10 cellular contexts compared by ENCODE assay signal in genomic region chr2:38509322-38509946, GRCh38.
DNase-seq lines count a peak whose midpoint lies in the region; ATAC-seq and TF ChIP-seq lines count a peak whose summit lies in the region.
"Had no signal": no experiment of that assay in that cellular context is flagged by ENCODE, and none has a peak within 500 bp of the region (broad histone marks: within the 10 kb centered on the region; RNA-seq: fewer than 3 reads in every experiment).

No MANE protein-coding gene starts in this region.

- TF ChIP-seq POLR2A in breast epithelium (IDR thresholded peaks at IDR 0.05), result no peak

- CTCF ChIA-PET in activated CD4-positive, alpha-beta T cell treated with anti-CD3 and anti-CD28 coated beads for 36 hours (lab: Charles Lee), result interaction anchor here (0.8 to 10.1 kb wide), 18 partner anchors 9 to 323 kb away, joined by 3 to 155 read pairs (median 5); no protein-coding TSS in a partner anchor

- no peak overlapping the region for H3K9ac ChIP-seq in muscle layer of colon (ENCODE audit: low read length)

- DNase-seq in AG09309 (ENCODE audit: low read depth) (peak; percentile 34), LoVo (ENCODE audit: low spot score) (peak; percentile 36), breast epithelium (ENCODE audit: low spot score in 2 of 2) (no peak)
- DNase-seq in activated CD4-positive, alpha-beta T cell treated with anti-CD3 and anti-CD28 coated beads for 36 hours, result no peak
- DNase-seq in activated T-cell treated with anti-CD3 and anti-CD28 coated beads, Interleukin-2, amount 50 U/mL, for 1 hour, result no peak
- no peak for DNase-seq in activated naive CD4-positive, alpha-beta T cell treated with Interleukin-2 at 50 U/mL for 16 hours
- DNase-seq: lower lobe of right lung, SHP77 treated with DMSO at 0.1 percent for 48 hours had no signal

- H3K4me3 ChIP-seq in AG09309 (ENCODE audit: control insufficient read depth, low read depth, low read length) (no peak overlapping the region), breast epithelium (no peak overlapping the region), muscle layer of colon (ENCODE audit: low read depth in 1 of 2, low read length in 2 of 2) (no peak overlapping the region)
- H3K4me3 ChIP-seq: lower lobe of right lung had no signal

- H3K4me1 ChIP-seq in breast epithelium (peaks cover 0 to 18% of the 10 kb centered on the region in 2 donors), muscle layer of colon (ENCODE audit: insufficient read depth, low read length) (peaks cover 29% of the 10 kb centered on the region)

- H3K9me3 Mint-ChIP-seq in activated CD4-positive, alpha-beta T cell treated with anti-CD3 and anti-CD28 coated beads for 36 hours (ENCODE audit: low read depth), result peaks cover 5% of the 10 kb centered on the region

- intact Hi-C loops in breast epithelium (cut with DNase I; ENCODE audit: low total_unique reads), result loop anchor here (5.0 kb wide), 1 partner anchor 517 kb away; no protein-coding TSS in a partner anchor
- intact Hi-C loops in activated CD4-positive, alpha-beta T cell treated with anti-CD3 and anti-CD28 coated beads for 36 hours (cut with DNase I, micrococcal nuclease), result loop anchor here (2.0 to 5.0 kb wide), 3 partner anchors 133 to 527 kb away; partner anchors contain the start of gene ATL2 (in 1 of the 2)

- H3K27ac ChIP-seq in breast epithelium (peak overlapping the region; percentile 61 to 78), muscle layer of colon (ENCODE audit: low read depth, low read length) (peak overlapping the region; percentile 64)
- H3K27ac ChIP-seq: lower lobe of right lung had no signal

- POLR2A ChIA-PET in activated CD4-positive, alpha-beta T cell treated with anti-CD3 and anti-CD28 coated beads for 36 hours (lab: Charles Lee), result no interaction called here

- no peaks in the 10 kb centered on the region for H3K9me3 ChIP-seq in breast epithelium
- no peaks in the 10 kb centered on the region for H3K9me3 ChIP-seq in muscle layer of colon (ENCODE audit: low read length)
- H3K9me3 ChIP-seq: lower lobe of right lung had no signal

- TF ChIP-seq CTCF in AG09309 (IDR thresholded peaks at IDR 0.05; ENCODE audit: control insufficient read depth, insufficient read depth, low read depth, low read length, missing control alignments), result no peak
- TF ChIP-seq CTCF in breast epithelium (IDR thresholded peaks at IDR 0.05), result no peak

- no peak overlapping the region for H3K27ac Mint-ChIP-seq in activated CD4-positive, alpha-beta T cell treated with anti-CD3 and anti-CD28 coated beads for 36 hours

- H3K4me1 Mint-ChIP-seq in activated CD4-positive, alpha-beta T cell treated with anti-CD3 and anti-CD28 coated beads for 36 hours, result peaks cover 3% of the 10 kb centered on the region

- H3K4me3 Mint-ChIP-seq in activated CD4-positive, alpha-beta T cell treated with anti-CD3 and anti-CD28 coated beads for 36 hours, result no peak overlapping the region

- ATAC-seq in activated CD4-positive, alpha-beta T cell treated with anti-CD3 and anti-CD28 coated beads for 36 hours, result no peak
- ATAC-seq in GM19035 (IDR thresholded peaks at IDR 0.05; ENCODE audit: unreplicated experiment), result no peak

- H3K27me3 ChIP-seq in breast epithelium (no peaks in the 10 kb centered on the region), muscle layer of colon (ENCODE audit: control insufficient read depth in 1 of 2, insufficient read depth in 2 of 2, low read length in 2 of 2) (no peaks in the 10 kb centered on the region)

- no peaks in the 10 kb centered on the region for H3K36me3 Mint-ChIP-seq in activated CD4-positive, alpha-beta T cell treated with anti-CD3 and anti-CD28 coated beads for 36 hours (ENCODE audit: low read depth)

- H3K36me3 ChIP-seq in breast epithelium, result no peaks in the 10 kb centered on the region
- no peaks in the 10 kb centered on the region for H3K36me3 ChIP-seq in muscle layer of colon (ENCODE audit: insufficient read depth, low read length)
- H3K36me3 ChIP-seq: lower lobe of right lung had no signal

- H3K27me3 Mint-ChIP-seq in activated CD4-positive, alpha-beta T cell treated with anti-CD3 and anti-CD28 coated beads for 36 hours, result peaks cover 5% of the 10 kb centered on the region

Comparison
In these comparisons a context has a peak if more than half of its experiments do, and no peak if none do; other contexts are left out.
1. DNase-seq: peak in AG09309 (single experiment) and LoVo (single experiment); none in breast epithelium (0 of 2), activated CD4-positive, alpha-beta T cell treated with anti-CD3 and anti-CD28 coated beads for 36 hours (single experiment), activated T-cell treated with anti-CD3 and anti-CD28 coated beads, Interleukin-2, amount 50 U/mL, for 1 hour (single experiment) and activated naive CD4-positive, alpha-beta T cell treated with Interleukin-2 at 50 U/mL for 16 hours (single experiment).